ENCODE assay signal across 8 cellular contexts in the genomic region with DNA sequence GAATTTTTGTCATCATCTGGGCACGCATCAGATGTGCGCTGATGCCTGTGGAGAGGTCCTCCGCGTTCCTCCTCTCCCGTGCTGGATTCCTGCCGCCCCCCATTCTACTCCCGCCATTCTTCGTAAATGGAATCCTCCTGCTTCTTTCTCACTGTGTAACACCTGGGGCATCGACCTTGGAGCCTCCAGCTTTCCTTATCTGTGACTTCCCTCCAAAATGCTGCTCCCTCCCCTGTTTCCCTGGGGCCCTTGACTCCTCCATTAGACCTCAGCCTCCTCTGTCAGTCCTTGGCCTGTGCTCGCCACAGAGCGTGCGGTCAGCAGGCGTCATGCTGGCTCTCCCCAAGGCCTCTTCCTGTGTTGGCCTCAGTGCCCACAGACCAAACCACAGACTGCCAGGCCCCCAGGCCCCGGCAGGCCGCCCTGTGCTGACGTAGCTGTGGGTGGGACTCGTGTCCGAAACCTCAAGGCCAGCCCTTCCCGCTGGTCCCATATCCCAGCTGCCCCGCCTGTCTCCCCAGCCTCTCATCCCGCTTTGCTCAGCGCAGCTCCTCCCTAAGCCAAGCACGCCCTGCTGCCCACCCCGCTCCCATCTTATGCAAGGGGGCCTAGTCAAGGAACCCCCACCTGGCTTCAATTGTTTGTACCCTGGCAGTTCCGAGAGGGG. TPM values are rescaled to one million over a fixed set of nuclear protein-coding genes. Genes with fewer than 3 reads are reported as not detected.
A peak's percentile ranks its signal among the peaks of the same experiment; 100 is the strongest.
DNase-seq lines count a peak whose midpoint lies in the region; ATAC-seq and TF ChIP-seq lines count a peak whose summit lies in the region.

No MANE protein-coding gene starts in this region.

- H3K9me3 ChIP-seq in left ventricle myocardium inferior (replicated peaks) (no peaks in the 10 kb centered on the region), spleen (no peaks in the 10 kb centered on the region), PC-3 (ENCODE audit: low read length) (no peaks in the 10 kb centered on the region)

- H4K20me1 ChIP-seq in PC-3 (ENCODE audit: low read length): no peaks in the 10 kb centered on the region

- TF ChIP-seq CTCF in WTC11 (IDR thresholded peaks at IDR 0.05) (no peak), left ventricle myocardium inferior (IDR thresholded peaks at IDR 0.05; ENCODE audit: borderline replicate concordance) (no peak), spleen (IDR thresholded peaks at IDR 0.05 in 8 of 11, conservative IDR thresholded peaks at IDR 0.05 in 3 of 11) (no peak), PC-3 (conservative IDR thresholded peaks at IDR 0.05; ENCODE audit: low read depth, low read length) (no peak)

- H3K4me1 ChIP-seq in left ventricle myocardium inferior (peaks cover 53% of the 10 kb centered on the region), spleen (peaks cover 0 to 33% (median 24%) of the 10 kb centered on the region in 6 donors), PC-3 (ENCODE audit: insufficient read depth, low read length) (no peaks in the 10 kb centered on the region)

- H3K9me2 ChIP-seq in PC-3 (replicated peaks; ENCODE audit: low read length): no peaks in the 10 kb centered on the region

- H3K4me3 Mint-ChIP-seq in WTC11: peak overlapping the region; percentile 33

- POLR2A ChIA-PET in WTC11 (lab: Charles Lee): interaction anchor here (0.5 to 1.3 kb wide), 4 partner anchors 9 to 38 kb away, joined by 3 to 5 read pairs (median 4); no protein-coding TSS in a partner anchor
- POLR2A ChIA-PET in PC-3 (lab: Charles Lee; ENCODE audit: unreplicated experiment): no interaction called here

- CTCF ChIA-PET in WTC11 (lab: Charles Lee): interaction anchor here (0.6 to 1.8 kb wide), 3 partner anchors 56 to 168 kb away, joined by 3 to 6 read pairs (median 3); no protein-coding TSS in a partner anchor
- CTCF ChIA-PET in PC-3 (lab: Charles Lee): no interaction called here

- no peak overlapping the region for H3K9ac ChIP-seq in PC-3 (ENCODE audit: low read length)

- DNase-seq in CD1c-positive myeloid dendritic cell (ENCODE audit: extremely low spot score) (peak; percentile 45), WTC11 (ENCODE audit: low spot score) (peak; percentile 55), left ventricle myocardium inferior (peak; percentile 52), spleen (peak; percentile 91), PC-3 (no peak)

- ATAC-seq in HG02588 (IDR thresholded peaks at IDR 0.05; ENCODE audit: unreplicated experiment): peak; percentile 37
- ATAC-seq in WTC11: peak; percentile 69
- no peak for ATAC-seq in HG02571 (IDR thresholded peaks at IDR 0.05; ENCODE audit: unreplicated experiment)
- ATAC-seq in GM19395 (IDR thresholded peaks at IDR 0.05; ENCODE audit: unreplicated experiment): no peak
- ATAC-seq in PC-3: no peak

- WGBS in spleen, 5 donors: 39 to 53% (median 41%) methylated on average over 25 of the region's 25 CpGs

- H3K9me3 Mint-ChIP-seq in WTC11: no peaks in the 10 kb centered on the region

- no peaks in the 10 kb centered on the region for H3K36me3 Mint-ChIP-seq in WTC11

- no peaks in the 10 kb centered on the region for H3F3A ChIP-seq in PC-3 (ENCODE audit: low read length, unreplicated experiment)

- no TSS peak for BruUV-seq in PC-3 (replicated peaks; lab: Mats Ljungman, UMichigan)

- H3K4me3 ChIP-seq in left ventricle myocardium inferior (peak overlapping the region; percentile 57), spleen (peak overlapping the region in 7 of 8 donors; percentile 8 to 65 (median 29)), PC-3 (ENCODE audit: low read length) (no peak overlapping the region)

- H3K36me3 ChIP-seq in left ventricle myocardium inferior: no peaks in the 10 kb centered on the region
- H3K36me3 ChIP-seq in spleen: no peaks in the 10 kb centered on the region
- no peaks in the 10 kb centered on the region for H3K36me3 ChIP-seq in PC-3 (ENCODE audit: low read depth, low read length)

- H3K27me3 Mint-ChIP-seq in WTC11 (ENCODE audit: low read depth): peaks cover 8% of the 10 kb centered on the region; the same call in 1 of the 2 replicates

- intact Hi-C loops in left ventricle myocardium inferior (cut with micrococcal nuclease) (no loop called here), spleen (cut with DNase I; ENCODE audit: low total_unique reads) (no loop called here), PC-3 (cut with micrococcal nuclease) (no loop called here)

- H3K27ac Mint-ChIP-seq in WTC11: peak overlapping the region; percentile 4; the same call in 1 of the 2 replicates

- peak overlapping the region; percentile 81 for H3K27ac ChIP-seq in left ventricle myocardium inferior (replicated peaks)
- H3K27ac ChIP-seq in spleen: peak overlapping the region; percentile 58 to 90 (median 86)
- no peak overlapping the region for H3K27ac ChIP-seq in PC-3 (ENCODE audit: low read length)

- H3K79me2 ChIP-seq in PC-3 (ENCODE audit: low read length): no peaks in the 10 kb centered on the region

- no peak for TF ChIP-seq POLR2A in spleen (IDR thresholded peaks at IDR 0.05)

- H3K4me2 ChIP-seq in PC-3 (ENCODE audit: low read length): no peak overlapping the region

- peaks cover 27% of the 10 kb centered on the region for H3K4me1 Mint-ChIP-seq in WTC11

- no peaks in the 10 kb centered on the region for H3K27me3 ChIP-seq in left ventricle myocardium inferior (ENCODE audit: low read depth)
- peaks cover 0 to 6% (median 0%) of the 10 kb centered on the region in 7 donors for H3K27me3 ChIP-seq in spleen (replicated peaks in 1 of 7)
- no peaks in the 10 kb centered on the region for H3K27me3 ChIP-seq in PC-3 (ENCODE audit: low read length)

- H2AFZ ChIP-seq in PC-3 (ENCODE audit: low read length): no peak overlapping the region

TF ChIP-seq in WTC11, 78 proteins besides CTCF, POLR2A, EP300 and RAD21:
- TF ChIP-seq, protein P1, sequence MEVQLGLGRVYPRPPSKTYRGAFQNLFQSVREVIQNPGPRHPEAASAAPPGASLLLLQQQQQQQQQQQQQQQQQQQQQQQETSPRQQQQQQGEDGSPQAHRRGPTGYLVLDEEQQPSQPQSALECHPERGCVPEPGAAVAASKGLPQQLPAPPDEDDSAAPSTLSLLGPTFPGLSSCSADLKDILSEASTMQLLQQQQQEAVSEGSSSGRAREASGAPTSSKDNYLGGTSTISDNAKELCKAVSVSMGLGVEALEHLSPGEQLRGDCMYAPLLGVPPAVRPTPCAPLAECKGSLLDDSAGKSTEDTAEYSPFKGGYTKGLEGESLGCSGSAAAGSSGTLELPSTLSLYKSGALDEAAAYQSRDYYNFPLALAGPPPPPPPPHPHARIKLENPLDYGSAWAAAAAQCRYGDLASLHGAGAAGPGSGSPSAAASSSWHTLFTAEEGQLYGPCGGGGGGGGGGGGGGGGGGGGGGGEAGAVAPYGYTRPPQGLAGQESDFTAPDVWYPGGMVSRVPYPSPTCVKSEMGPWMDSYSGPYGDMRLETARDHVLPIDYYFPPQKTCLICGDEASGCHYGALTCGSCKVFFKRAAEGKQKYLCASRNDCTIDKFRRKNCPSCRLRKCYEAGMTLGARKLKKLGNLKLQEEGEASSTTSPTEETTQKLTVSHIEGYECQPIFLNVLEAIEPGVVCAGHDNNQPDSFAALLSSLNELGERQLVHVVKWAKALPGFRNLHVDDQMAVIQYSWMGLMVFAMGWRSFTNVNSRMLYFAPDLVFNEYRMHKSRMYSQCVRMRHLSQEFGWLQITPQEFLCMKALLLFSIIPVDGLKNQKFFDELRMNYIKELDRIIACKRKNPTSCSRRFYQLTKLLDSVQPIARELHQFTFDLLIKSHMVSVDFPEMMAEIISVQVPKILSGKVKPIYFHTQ (CRISPR knock-in tag; IDR thresholded peaks at IDR 0.05): no peak
- TF ChIP-seq ZBTB43 (CRISPR knock-in tag; IDR thresholded peaks at IDR 0.05): no peak
- TF ChIP-seq, protein P2, sequence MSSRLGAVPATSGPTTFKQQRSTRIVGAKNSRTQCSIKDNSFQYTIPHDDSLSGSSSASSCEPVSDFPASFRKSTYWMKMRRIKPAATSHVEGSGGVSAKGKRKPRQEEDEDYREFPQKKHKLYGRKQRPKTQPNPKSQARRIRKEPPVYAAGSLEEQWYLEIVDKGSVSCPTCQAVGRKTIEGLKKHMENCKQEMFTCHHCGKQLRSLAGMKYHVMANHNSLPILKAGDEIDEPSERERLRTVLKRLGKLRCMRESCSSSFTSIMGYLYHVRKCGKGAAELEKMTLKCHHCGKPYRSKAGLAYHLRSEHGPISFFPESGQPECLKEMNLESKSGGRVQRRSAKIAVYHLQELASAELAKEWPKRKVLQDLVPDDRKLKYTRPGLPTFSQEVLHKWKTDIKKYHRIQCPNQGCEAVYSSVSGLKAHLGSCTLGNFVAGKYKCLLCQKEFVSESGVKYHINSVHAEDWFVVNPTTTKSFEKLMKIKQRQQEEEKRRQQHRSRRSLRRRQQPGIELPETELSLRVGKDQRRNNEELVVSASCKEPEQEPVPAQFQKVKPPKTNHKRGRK (CRISPR knock-in tag; IDR thresholded peaks at IDR 0.05; ENCODE audit: borderline replicate concordance): 0 out of 2 replicates have a peak, but pooled peaks have one; percentile 58
- 0 out of 2 replicates have a peak, but pooled peaks have one; percentile 28 for TF ChIP-seq ETV6 (CRISPR knock-in tag; IDR thresholded peaks at IDR 0.05)
- peak; percentile 43; the same call in 1 of the 2 replicates for TF ChIP-seq MAX (CRISPR knock-in tag; IDR thresholded peaks at IDR 0.05)
- 0 out of 2 replicates have a peak, but pooled peaks have one; percentile 52 for TF ChIP-seq ZBTB21 (CRISPR knock-in tag; IDR thresholded peaks at IDR 0.05; ENCODE audit: borderline replicate concordance)

RNA-seq across cellular contexts. Expression of gene TNFAIP8L3, which starts 17.7 kb away (rescaled TPM):
- total RNA-seq in WTC11 (2021) (0.25 to 0.39 TPM (median 0.34 TPM) in 3 replicates), left ventricle myocardium inferior (6.0 TPM), spleen (10 to 100 TPM; 19.1 to 35.8 (median 24.6) TPM), PC-3 (2014; rRNA removed) (not detected in 2 replicates)
- polyA plus RNA-seq in spleen: 10 to 100 TPM in 1 of 3 donors, 1 to 10 TPM in 2; 6.5 to 19.4 (median 9.3) TPM

Comparison
In these comparisons a context has a peak if more than half of its experiments do, and no peak if none do; other contexts are left out.
1. ATAC-seq: peak in HG02588 (single experiment) and WTC11 (single experiment); none in HG02571 (single experiment), GM19395 (single experiment) and PC-3 (single experiment).